8 cellular contexts compared by ENCODE assay signal in genomic region chr9:37575511-37575914, GRCh38. TPM values are rescaled to one million over a fixed set of nuclear protein-coding genes. Genes with fewer than 3 reads are reported as not detected.
DNase-seq lines count a peak whose midpoint lies in the region; ATAC-seq and TF ChIP-seq lines count a peak whose summit lies in the region.

No MANE protein-coding gene starts in this region.

- peak overlapping the region; percentile 2 for H2AK9ac ChIP-seq in IMR-90 (replicated peaks; ENCODE audit: low read depth, low read length, poor library complexity)

- peaks cover 31 to 65% of the 10 kb centered on the region in 2 experiments for H3K79me1 ChIP-seq in IMR-90 (ENCODE audit: low read depth in 1 of 2, low read length in 2 of 2)
- peaks cover 29% of the 10 kb centered on the region for H3K79me1 ChIP-seq in mesenchymal stem cell (replicated peaks; ENCODE audit: low read length, poor library complexity, severe bottlenecking)

- H3K9me3 Mint-ChIP-seq in CD8-positive, alpha-beta T cell, result no peaks in the 10 kb centered on the region

- H2BK120ac ChIP-seq in IMR-90 (ENCODE audit: low read depth, low read length) (peak overlapping the region; percentile 30; the same call in 1 of the 2 replicates), mesenchymal stem cell (ENCODE audit: low read depth, low read length) (peak overlapping the region; percentile 65)

- dilution Hi-C loops in IMR-90 (cut with HindIII; ENCODE audit: low sequenced_read_pairs, unreplicated experiment), result no loop called here

- H3K27ac ChIP-seq in CD8-positive, alpha-beta T cell (ENCODE audit: low read depth, low read length), result no peak overlapping the region
- peak overlapping the region; percentile 72 for H3K27ac ChIP-seq in IMR-90 (ENCODE audit: insufficient read depth, low read length)
- peak overlapping the region; percentile 81 for H3K27ac ChIP-seq in caudate nucleus (ENCODE audit: low read depth, low read length)
- H3K27ac ChIP-seq in mesenchymal stem cell (ENCODE audit: low read length, poor library complexity, severe bottlenecking), result no peak overlapping the region
- peak overlapping the region; percentile 83 to 88 for H3K27ac ChIP-seq in uterus

- peaks cover 7% of the 10 kb centered on the region for H3K4me1 ChIP-seq in CD8-positive, alpha-beta T cell (ENCODE audit: insufficient read depth, low read length)
- peaks cover 11% of the 10 kb centered on the region for H3K4me1 ChIP-seq in IMR-90 (ENCODE audit: control insufficient read depth, insufficient read depth, low read length)
- H3K4me1 ChIP-seq in mesenchymal stem cell (ENCODE audit: control insufficient read depth, insufficient read depth, low read depth, low read length), result peaks cover 3% of the 10 kb centered on the region
- H3K4me1 ChIP-seq in uterus, result no peaks in the 10 kb centered on the region

- H3K4me1 Mint-ChIP-seq in CD8-positive, alpha-beta T cell (ENCODE audit: low read depth), result peaks cover 19% of the 10 kb centered on the region

- H3K14ac ChIP-seq in IMR-90 (replicated peaks; ENCODE audit: low read depth, low read length) (peak overlapping the region; percentile 29), mesenchymal stem cell (ENCODE audit: low read length in 2 of 2) (peak overlapping the region in 1 of 2 experiments; percentile 92)

- POLR2A ChIA-PET in CD8-positive, alpha-beta T cell (lab: Charles Lee), result interaction anchor here (1.6 kb wide), 1 partner anchor 17 kb away, joined by 10 read pairs; the partner anchor contains the start of gene TOMM5
- POLR2A ChIA-PET in IMR-90 (lab: Charles Lee; ENCODE audit: unreplicated experiment), result no interaction called here

- H3K4me3 Mint-ChIP-seq in CD8-positive, alpha-beta T cell, result peak overlapping the region; percentile 81

- intact Hi-C loops in CD8-positive, alpha-beta T cell (cut with DNase I, micrococcal nuclease), result no loop called here
- intact Hi-C loops in IMR-90 (cut with micrococcal nuclease), result no loop called here
- intact Hi-C loops in uterus (cut with DNase I; ENCODE audit: low total_unique reads), result no loop called here

- peak overlapping the region; percentile 58 for H3K4me3 ChIP-seq in CD8-positive, alpha-beta T cell (ENCODE audit: low read depth, low read length)
- H3K4me3 ChIP-seq in IMR-90 (ENCODE audit: insufficient read depth, low read depth, low read length) (peak overlapping the region; percentile 73), mesenchymal stem cell (ENCODE audit: insufficient read depth in 1 of 2, low read depth in 1 of 2, low read length in 2 of 2) (peak overlapping the region; percentile 73 to 86), uterus (peak overlapping the region; percentile 75 to 76)

- peak overlapping the region; percentile 7 for H3K4ac ChIP-seq in IMR-90 (ENCODE audit: low read depth, low read length)
- H3K4ac ChIP-seq in mesenchymal stem cell (ENCODE audit: low read depth in 1 of 2, low read length in 2 of 2), result peak overlapping the region; percentile 15 to 95

- TF ChIP-seq CTCF in CD8-positive, alpha-beta T cell (IDR thresholded peaks at IDR 0.05), result no peak
- TF ChIP-seq CTCF in IMR-90 (conservative IDR thresholded peaks at IDR 0.05; ENCODE audit: low read depth, low read length), result no peak
- TF ChIP-seq CTCF in uterus (IDR thresholded peaks at IDR 0.05), result no peak

- no peaks in the 10 kb centered on the region for H3K9me3 ChIP-seq in CD8-positive, alpha-beta T cell (ENCODE audit: low read length)
- H3K9me3 ChIP-seq in IMR-90 (ENCODE audit: control insufficient read depth, insufficient read depth, low read length) (no peaks in the 10 kb centered on the region), mesenchymal stem cell (ENCODE audit: control insufficient read depth, low read length) (no peaks in the 10 kb centered on the region), uterus (no peaks in the 10 kb centered on the region)

- H3K9ac ChIP-seq in IMR-90 (ENCODE audit: low read depth, low read length), result peak overlapping the region; percentile 83
- H3K9ac ChIP-seq in mesenchymal stem cell (ENCODE audit: low read length), result peak overlapping the region; percentile 94

- H2AFZ ChIP-seq in IMR-90 (replicated peaks; ENCODE audit: low read length, poor library complexity) (peak overlapping the region; percentile 97), mesenchymal stem cell (ENCODE audit: low read depth, low read length) (peak overlapping the region; percentile 46)

- peak overlapping the region; percentile 36 for H2BK5ac ChIP-seq in IMR-90 (ENCODE audit: low read depth, low read length, poor library complexity, severe bottlenecking)
- no peak overlapping the region for H2BK5ac ChIP-seq in mesenchymal stem cell (ENCODE audit: low read depth, low read length, poor library complexity, severe bottlenecking)

- peak overlapping the region; percentile 54; the same call in 1 of the 2 replicates for H3K23ac ChIP-seq in IMR-90 (ENCODE audit: low read depth, low read length)
- peak overlapping the region in 1 of 2 experiments; percentile 42 for H3K23ac ChIP-seq in mesenchymal stem cell (ENCODE audit: low read length in 2 of 2)

- in situ Hi-C loops in IMR-90 (cut with MboI; ENCODE audit: low sequenced_read_pairs), result no loop called here

- WGBS in IMR-90 (ENCODE audit: extremely low coverage in 2 of 2, insufficient read length in 1 of 2), 2 experiments, result 8% methylated on average over 2 of the region's 5 CpGs; no CpG with 5 or more reads in 1 of the 2 experiments
- 3% methylated on average over 5 of the region's 5 CpGs for WGBS in mesenchymal stem cell

- no TSS peak for BruUV-seq in IMR-90 (replicated peaks; lab: Mats Ljungman, UMichigan)

- H4K20me1 ChIP-seq in IMR-90 (ENCODE audit: insufficient read depth, low read length), result no peaks in the 10 kb centered on the region

- TF ChIP-seq POLR2A in IMR-90 (IDR thresholded peaks at IDR 0.05; ENCODE audit: low read depth, low read length), result no peak
- TF ChIP-seq POLR2A in uterus (IDR thresholded peaks at IDR 0.05), result no peak

- DNase-seq in CD8-positive, alpha-beta T cell, result no peak
- DNase-seq in IMR-90, result no peak
- peak in 1 of 61 donors; percentile 50 for DNase-seq in caudate nucleus (lab: John Stamatoyannopoulos, UW)
- DNase-seq in mesenchymal stem cell, result peak; percentile 39
- no peak for DNase-seq in uterus
- DNase-seq in DMS53 treated with DMSO at 0.1 percent for 48 hours (lab: John Stamatoyannopoulos, UW; ENCODE audit: unreplicated experiment), result no peak

- peaks cover 2% of the 10 kb centered on the region for H3K36me3 Mint-ChIP-seq in CD8-positive, alpha-beta T cell

- H4K8ac ChIP-seq in IMR-90 (ENCODE audit: low read depth in 2 of 2, low read length in 2 of 2) (peak overlapping the region; percentile 4 to 61; a peak in 2 of 4 replicates), mesenchymal stem cell (ENCODE audit: low read length) (no peak overlapping the region)

- H3K36me3 ChIP-seq in CD8-positive, alpha-beta T cell (ENCODE audit: insufficient read depth, low read length), result no peaks in the 10 kb centered on the region
- peaks cover under 1% of the 10 kb centered on the region for H3K36me3 ChIP-seq in IMR-90 (ENCODE audit: control insufficient read depth, insufficient read depth, low read length)
- H3K36me3 ChIP-seq in mesenchymal stem cell (ENCODE audit: control insufficient read depth in 1 of 2, insufficient read depth in 2 of 2, low read depth in 1 of 2, low read length in 2 of 2), result peaks cover 3 to 7% of the 10 kb centered on the region in 2 experiments
- no peaks in the 10 kb centered on the region for H3K36me3 ChIP-seq in uterus

- peak; percentile 26 for ATAC-seq in CD8-positive, alpha-beta T cell
- ATAC-seq in GM21381 (IDR thresholded peaks at IDR 0.05; ENCODE audit: unreplicated experiment) (peak; percentile 36), IMR-90 (ENCODE audit: low read depth) (peak; percentile 4)
- no peak for ATAC-seq in activated CD4-positive, CD25-positive, alpha-beta regulatory T cell treated with anti-CD3 and anti-CD28 coated beads, Interleukin-2, amount 50 U/mL, for 24 hours

- no peak overlapping the region for H2AK5ac ChIP-seq in IMR-90 (ENCODE audit: low read depth, low read length)
- H2AK5ac ChIP-seq in mesenchymal stem cell (ENCODE audit: low read length, severe bottlenecking), result no peak overlapping the region

- H3K27me3 Mint-ChIP-seq in CD8-positive, alpha-beta T cell (ENCODE audit: low read depth), result no peaks in the 10 kb centered on the region

- no peak overlapping the region for H4K5ac ChIP-seq in IMR-90 (ENCODE audit: low read depth, low read length)

- no peak overlapping the region for H2BK20ac ChIP-seq in IMR-90 (ENCODE audit: low read depth, low read length)

- H3K4me2 ChIP-seq in IMR-90 (ENCODE audit: low read depth, low read length) (peak overlapping the region; percentile 76), mesenchymal stem cell (ENCODE audit: low read length, poor library complexity, severe bottlenecking) (peak overlapping the region; percentile 91)

- peak overlapping the region; percentile 14; the same call in 1 of the 2 replicates for H3K56ac ChIP-seq in IMR-90 (ENCODE audit: extremely low read depth, insufficient read depth, low read length)

- peak overlapping the region; percentile 19; the same call in 1 of the 2 replicates for H4K91ac ChIP-seq in IMR-90 (ENCODE audit: insufficient read depth, low read depth, low read length)
- peak overlapping the region; percentile 30 for H4K91ac ChIP-seq in mesenchymal stem cell (ENCODE audit: low read length)

- H2BK15ac ChIP-seq in IMR-90 (ENCODE audit: low read depth, low read length) (no peak overlapping the region), mesenchymal stem cell (ENCODE audit: low read depth, poor library complexity, severe bottlenecking) (peak overlapping the region; percentile 94)

- no peaks in the 10 kb centered on the region for H3K9me1 ChIP-seq in IMR-90 (ENCODE audit: insufficient read depth, low read length)

- H2BK12ac ChIP-seq in mesenchymal stem cell (ENCODE audit: low read length in 2 of 2), result peak overlapping the region in 1 of 2 experiments; percentile 84

- no peaks in the 10 kb centered on the region for H3K27me3 ChIP-seq in CD8-positive, alpha-beta T cell (ENCODE audit: insufficient read depth, low read length)
- H3K27me3 ChIP-seq in IMR-90 (ENCODE audit: control insufficient read depth, insufficient read depth, low read length) (no peaks in the 10 kb centered on the region), mesenchymal stem cell (ENCODE audit: control insufficient read depth in 1 of 2, insufficient read depth in 1 of 2, low read length in 2 of 2) (no peaks in the 10 kb centered on the region), uterus (no peaks in the 10 kb centered on the region)

- CTCF ChIA-PET in CD8-positive, alpha-beta T cell (lab: Charles Lee), result interaction anchor here (0.9 to 1.6 kb wide), 3 partner anchors 9 to 17 kb away, joined by 3 to 4 read pairs (median 3); partner anchors contain the start of gene TOMM5
- CTCF ChIA-PET in IMR-90 (lab: Yijun Ruan, JAX), result interaction anchor here (0.5 to 0.6 kb wide), 2 partner anchors 237 to 674 kb away, joined by 3 to 4 read pairs; no protein-coding TSS in a partner anchor

- H3K18ac ChIP-seq in IMR-90 (ENCODE audit: low read depth, low read length) (peak overlapping the region; percentile 0; the same call in 1 of the 2 replicates), mesenchymal stem cell (ENCODE audit: low read depth in 1 of 2, low read length in 2 of 2) (peak overlapping the region; percentile 56 to 98)

- H3K27ac Mint-ChIP-seq in CD8-positive, alpha-beta T cell, result no peak overlapping the region

- TF ChIP-seq RAD21 in IMR-90 (IDR thresholded peaks at IDR 0.05; ENCODE audit: low read length), result no peak

RNA-seq across cellular contexts. Expression of gene FBXO10, which starts 0.7 kb away (rescaled TPM):
- under 1 TPM; 0.39 to 0.62 TPM for total RNA-seq in CD8-positive, alpha-beta T cell
- total RNA-seq in IMR-90 (2012; rRNA removed) (6.6 and 7.5 TPM in 2 replicates), uterus (10 to 100 TPM in 1 of 4 donors, 1 to 10 TPM in 2, not detected in 1; 2.8 to 12.9 (median 9.4) TPM)
- 6.6 and 6.7 TPM in 2 replicates for polyA plus RNA-seq in IMR-90 (2012; rRNA removed)
- polyA plus RNA-seq in IMR-90 (2012; cell fraction: cytosol; rRNA removed), result 4.8 and 5.3 TPM in 2 replicates
- polyA plus RNA-seq in IMR-90 (2012; cell fraction: nucleus; rRNA removed; ENCODE audit: low replicate concordance), result 17.7 and 18.1 TPM in 2 replicates
- polyA plus RNA-seq in mesenchymal stem cell (2013, experiment 1 of 2), result 11.3 TPM
- polyA plus RNA-seq in mesenchymal stem cell (2013, experiment 2 of 2), result 11.2 TPM

RNA-seq across cellular contexts. Expression of gene TOMM5, which starts 16.9 kb away (rescaled TPM):
- 10 to 100 TPM; 37.8 to 40.1 TPM for total RNA-seq in CD8-positive, alpha-beta T cell
- total RNA-seq in IMR-90 (2012; rRNA removed), result 159 and 229 TPM in 2 replicates
- 200 and 206 TPM in 2 replicates for polyA plus RNA-seq in IMR-90 (2012; rRNA removed)
- 72.3 and 93.5 TPM in 2 replicates for polyA plus RNA-seq in IMR-90 (2012; cell fraction: cytosol; rRNA removed)
- polyA plus RNA-seq in IMR-90 (2012; cell fraction: nucleus; rRNA removed; ENCODE audit: low replicate concordance), result 15.8 and 47.1 TPM in 2 replicates
- polyA plus RNA-seq in mesenchymal stem cell (2013, experiment 1 of 2), result 160 TPM
- 170 TPM for polyA plus RNA-seq in mesenchymal stem cell (2013, experiment 2 of 2)
- 100 to 1,000 TPM in 2 of 4 donors, 10 to 100 TPM in 2; 58.1 to 136 (median 94.7) TPM for total RNA-seq in uterus

Comparison
In these comparisons a context has a peak if more than half of its experiments do, and no peak if none do; other contexts are left out.
1. ATAC-seq: peak in CD8-positive, alpha-beta T cell (single experiment), GM21381 (single experiment) and IMR-90 (single experiment); none in activated CD4-positive, CD25-positive, alpha-beta regulatory T cell treated with anti-CD3 and anti-CD28 coated beads, Interleukin-2, amount 50 U/mL, for 24 hours (0 of 2).
2. H3K27ac ChIP-seq: peak in IMR-90 (single experiment), caudate nucleus (single experiment) and uterus (2 of 2); none in CD8-positive, alpha-beta T cell (single experiment) and mesenchymal stem cell (single experiment).
3. Peak in every context shown above with its lines, with median percentiles within 50 percentile points of each other: H3K4me3 ChIP-seq.